ENCODE assay signal across 8 cellular contexts in the genomic region with DNA sequence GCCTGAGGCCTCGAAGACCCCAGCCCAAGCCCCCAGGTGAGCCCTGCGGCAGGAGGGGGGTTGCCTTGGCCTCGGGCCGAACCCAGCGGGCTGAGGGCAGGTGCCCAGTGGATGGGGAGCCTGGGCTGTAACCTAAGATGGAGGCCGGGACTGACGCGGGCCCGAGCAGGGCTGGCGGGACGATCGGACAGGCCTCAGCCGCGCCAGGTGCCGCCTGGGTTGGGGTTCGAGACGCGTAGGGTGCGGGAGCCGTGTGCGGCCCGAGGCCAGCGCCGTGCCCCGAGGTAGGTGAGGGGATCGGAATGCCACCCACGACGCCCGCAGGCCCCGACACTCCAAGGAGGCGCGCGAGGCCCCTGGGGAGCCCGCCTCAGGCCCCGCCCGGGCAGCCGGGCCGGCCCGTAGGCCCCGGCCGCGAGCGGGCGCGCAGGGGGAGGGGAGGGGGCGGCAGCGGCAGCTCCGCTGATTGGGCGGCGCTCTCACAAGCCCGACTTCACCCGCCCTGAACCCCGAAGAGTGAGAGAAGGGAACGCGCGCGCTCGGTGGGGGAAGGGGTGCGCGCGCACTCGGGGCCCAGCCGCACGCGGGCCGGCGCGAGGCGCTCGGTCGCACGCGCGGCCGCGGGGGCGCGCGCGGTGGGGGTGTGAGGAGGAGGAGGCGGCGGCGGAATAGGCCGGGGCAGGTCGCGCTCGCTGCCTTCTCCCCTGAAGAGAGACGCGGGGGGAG. TPM values are rescaled to one million over a fixed set of nuclear protein-coding genes. Genes with fewer than 3 reads are reported as not detected.
DNase-seq lines count a peak whose midpoint lies in the region; ATAC-seq and TF ChIP-seq lines count a peak whose summit lies in the region.

A gene with protein sequence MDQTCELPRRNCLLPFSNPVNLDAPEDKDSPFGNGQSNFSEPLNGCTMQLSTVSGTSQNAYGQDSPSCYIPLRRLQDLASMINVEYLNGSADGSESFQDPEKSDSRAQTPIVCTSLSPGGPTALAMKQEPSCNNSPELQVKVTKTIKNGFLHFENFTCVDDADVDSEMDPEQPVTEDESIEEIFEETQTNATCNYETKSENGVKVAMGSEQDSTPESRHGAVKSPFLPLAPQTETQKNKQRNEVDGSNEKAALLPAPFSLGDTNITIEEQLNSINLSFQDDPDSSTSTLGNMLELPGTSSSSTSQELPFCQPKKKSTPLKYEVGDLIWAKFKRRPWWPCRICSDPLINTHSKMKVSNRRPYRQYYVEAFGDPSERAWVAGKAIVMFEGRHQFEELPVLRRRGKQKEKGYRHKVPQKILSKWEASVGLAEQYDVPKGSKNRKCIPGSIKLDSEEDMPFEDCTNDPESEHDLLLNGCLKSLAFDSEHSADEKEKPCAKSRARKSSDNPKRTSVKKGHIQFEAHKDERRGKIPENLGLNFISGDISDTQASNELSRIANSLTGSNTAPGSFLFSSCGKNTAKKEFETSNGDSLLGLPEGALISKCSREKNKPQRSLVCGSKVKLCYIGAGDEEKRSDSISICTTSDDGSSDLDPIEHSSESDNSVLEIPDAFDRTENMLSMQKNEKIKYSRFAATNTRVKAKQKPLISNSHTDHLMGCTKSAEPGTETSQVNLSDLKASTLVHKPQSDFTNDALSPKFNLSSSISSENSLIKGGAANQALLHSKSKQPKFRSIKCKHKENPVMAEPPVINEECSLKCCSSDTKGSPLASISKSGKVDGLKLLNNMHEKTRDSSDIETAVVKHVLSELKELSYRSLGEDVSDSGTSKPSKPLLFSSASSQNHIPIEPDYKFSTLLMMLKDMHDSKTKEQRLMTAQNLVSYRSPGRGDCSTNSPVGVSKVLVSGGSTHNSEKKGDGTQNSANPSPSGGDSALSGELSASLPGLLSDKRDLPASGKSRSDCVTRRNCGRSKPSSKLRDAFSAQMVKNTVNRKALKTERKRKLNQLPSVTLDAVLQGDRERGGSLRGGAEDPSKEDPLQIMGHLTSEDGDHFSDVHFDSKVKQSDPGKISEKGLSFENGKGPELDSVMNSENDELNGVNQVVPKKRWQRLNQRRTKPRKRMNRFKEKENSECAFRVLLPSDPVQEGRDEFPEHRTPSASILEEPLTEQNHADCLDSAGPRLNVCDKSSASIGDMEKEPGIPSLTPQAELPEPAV (N-terminal part only) (plus strand): TSS at position 655 of the 726 bp plus-strand sequence. CDS start 1,331 bp downstream, outside the sequence.

- H3K4me3 ChIP-seq in AG09309 (ENCODE audit: control insufficient read depth, low read depth, low read length) (peak within 1 kb of the TSS; percentile 53), NT2/D1 (ENCODE audit: insufficient read length, low read depth) (peak within 1 kb of the TSS; percentile 84), epithelial cell of proximal tubule (ENCODE audit: low read depth, low read length) (peak within 1 kb of the TSS; percentile 71), mucosa of stomach (ENCODE audit: low read length) (peak within 1 kb of the TSS; percentile 28)

- TF ChIP-seq CTCF in AG09309 (IDR thresholded peaks at IDR 0.05; ENCODE audit: control insufficient read depth, insufficient read depth, low read depth, low read length, missing control alignments) (no peak), epithelial cell of proximal tubule (conservative IDR thresholded peaks at IDR 0.05; ENCODE audit: low read depth, low read length) (no peak)

- peak within 1 kb of the TSS; percentile 97 for H3K9ac ChIP-seq in NT2/D1 (ENCODE audit: insufficient read length, low read depth)
- H3K9ac ChIP-seq in mucosa of stomach (ENCODE audit: low read length): peak within 1 kb of the TSS; percentile 86

- peak; percentile 57 for ATAC-seq in GM18907 (IDR thresholded peaks at IDR 0.05; ENCODE audit: unreplicated experiment)
- ATAC-seq in HG03139 (IDR thresholded peaks at IDR 0.05; ENCODE audit: unreplicated experiment): peak; percentile 52

- DNase-seq in AG09309 (ENCODE audit: low read depth): no peak
- peak; percentile 79 for DNase-seq in NT2/D1 (ENCODE audit: low read depth, low spot score)
- DNase-seq in activated T-cell treated with anti-CD3 and anti-CD28 coated beads for 4 hours: peak; percentile 84
- no peak for DNase-seq in epithelial cell of proximal tubule (ENCODE audit: low read depth)
- DNase-seq in stimulated activated CD8-positive, alpha-beta memory T cell treated with anti-CD3 and anti-CD28 coated beads, Interleukin-4, amount 100 ng/mL, for 4 hours (ENCODE audit: low read depth in 2 of 2, low spot score in 1 of 2): peak; percentile 70 to 82

- peaks cover 32% of the 10 kb centered on the region for H3K36me3 ChIP-seq in NT2/D1 (ENCODE audit: insufficient read depth, insufficient read length, low read length)
- H3K36me3 ChIP-seq in mucosa of stomach (ENCODE audit: control insufficient read depth, insufficient read depth, low read length): no peaks in the 10 kb centered on the region

- H3K27me3 ChIP-seq in NT2/D1 (ENCODE audit: insufficient read depth, insufficient read length) (no peaks in the 10 kb centered on the region), mucosa of stomach (ENCODE audit: control insufficient read depth, insufficient read depth, low read length) (no peaks in the 10 kb centered on the region)

- H3K9me3 ChIP-seq in NT2/D1 (ENCODE audit: insufficient read depth, low read length) (no peaks in the 10 kb centered on the region), mucosa of stomach (ENCODE audit: control insufficient read depth, low read length) (no peaks in the 10 kb centered on the region)

- H3K4me1 ChIP-seq in NT2/D1 (ENCODE audit: insufficient read depth, insufficient read length) (peaks cover 23% of the 10 kb centered on the region), mucosa of stomach (ENCODE audit: control insufficient read depth, insufficient read depth, low read length) (peaks cover 19% of the 10 kb centered on the region)

RNA-seq across cellular contexts. Expression of the gene that starts here (rescaled TPM):
- 27.2 and 30.6 TPM in 2 replicates for total RNA-seq in epithelial cell of proximal tubule

Comparison
In these comparisons a context has a peak if more than half of its experiments do, and no peak if none do; other contexts are left out.
1. DNase-seq: peak in NT2/D1 (single experiment), activated T-cell treated with anti-CD3 and anti-CD28 coated beads for 4 hours (single experiment) and stimulated activated CD8-positive, alpha-beta memory T cell treated with anti-CD3 and anti-CD28 coated beads, Interleukin-4, amount 100 ng/mL, for 4 hours (2 of 2); none in AG09309 (single experiment) and epithelial cell of proximal tubule (single experiment).
2. H3K4me3 ChIP-seq: peak in every context shown above with its lines; median percentile 84 in NT2/D1; 71 in epithelial cell of proximal tubule; 53 in AG09309; 28 in mucosa of stomach.